ENCODE assay signal across 23 cellular contexts in the genomic region with DNA sequence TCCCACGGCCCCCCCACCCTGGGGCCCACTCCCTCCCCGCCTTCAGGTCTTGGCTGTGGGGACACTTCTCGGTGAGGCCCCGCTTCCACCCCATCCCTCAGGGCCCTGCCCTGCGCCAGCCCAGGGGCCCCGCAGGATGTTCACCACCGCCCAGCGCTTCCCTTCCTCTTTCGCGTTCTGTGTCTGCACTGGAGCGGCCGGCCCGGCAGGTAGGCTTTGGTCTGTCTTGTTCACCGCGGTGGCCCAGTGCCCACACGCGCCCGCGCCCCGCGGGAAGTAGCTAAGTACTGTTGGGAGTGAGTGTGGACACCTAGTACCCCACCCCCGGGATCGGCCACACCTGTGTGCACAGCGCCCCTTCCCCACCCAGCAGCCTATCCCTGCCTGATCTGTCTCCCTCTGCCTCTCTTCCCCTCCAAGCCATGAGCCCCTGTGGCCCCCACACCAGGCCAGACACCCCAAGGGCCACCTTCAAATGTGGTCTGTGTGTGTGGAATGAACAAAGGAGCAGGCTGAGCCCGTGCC.
A peak's percentile ranks its signal among the peaks of the same experiment; 100 is the strongest.
DNase-seq lines count a peak whose midpoint lies in the region; ATAC-seq and TF ChIP-seq lines count a peak whose summit lies in the region.
"Had no signal": no experiment of that assay in that cellular context is flagged by ENCODE, and none has a peak within 500 bp of the region (broad histone marks: within the 10 kb centered on the region; RNA-seq: fewer than 3 reads in every experiment).

No MANE protein-coding gene starts in this region.

- no peak overlapping the region for H3K27ac ChIP-seq in BLaER1
- no peak overlapping the region for H3K27ac ChIP-seq in osteoblast (ENCODE audit: low read depth, low read length)
- no peak overlapping the region for H3K27ac ChIP-seq in adrenal gland
- H3K27ac ChIP-seq: esophagus muscularis mucosa, skin epidermis had no signal

- intact Hi-C loops in adrenal gland (cut with DNase I) = no loop called here

- no peak overlapping the region for H3K9ac ChIP-seq in BLaER1

- TF ChIP-seq CTCF in osteoblast (IDR thresholded peaks at IDR 0.05; ENCODE audit: extremely low read depth, low read depth, low read length) (no peak), adrenal gland (IDR thresholded peaks at IDR 0.05) (no peak)

- ATAC-seq in esophagus mucosa = peak; percentile 53
- no peak for ATAC-seq in HG02678 (IDR thresholded peaks at IDR 0.05; ENCODE audit: unreplicated experiment)
- ATAC-seq: CD8-positive, alpha-beta T cell had no signal

- TF ChIP-seq POLR2A in adrenal gland (IDR thresholded peaks at IDR 0.05) = no peak

- H4K20me1 ChIP-seq in BLaER1 (peaks cover 40% of the 10 kb centered on the region), osteoblast (ENCODE audit: insufficient read depth, low read length) (no peaks in the 10 kb centered on the region)

- H3K27me3 ChIP-seq in BLaER1 (peaks cover 45% of the 10 kb centered on the region), osteoblast (ENCODE audit: insufficient read depth, low read length) (peaks cover 24% of the 10 kb centered on the region), adrenal gland (peaks cover 31% of the 10 kb centered on the region)

- H3K36me3 ChIP-seq in BLaER1 (no peaks in the 10 kb centered on the region), osteoblast (ENCODE audit: insufficient read depth, low read length) (no peaks in the 10 kb centered on the region), adrenal gland (replicated peaks in 1 of 2) (no peaks in the 10 kb centered on the region)
- H3K36me3 ChIP-seq: esophagus muscularis mucosa had no signal

- 51 to 69% (median 63%) methylated on average over 16 to 25 of the region's 25 CpGs for WGBS in adrenal gland, 4 donors

- peak; percentile 29 for DNase-seq in NCI-H69 (lab: John Stamatoyannopoulos, UW)
- peak; percentile 62 for DNase-seq in osteoblast (ENCODE audit: insufficient read length, low spot score, missing footprints)
- no peak for DNase-seq in adrenal gland
- no peak for DNase-seq in NCI-H1436 (lab: John Stamatoyannopoulos, UW)
- DNase-seq: activated CD4-positive, alpha-beta memory T cell treated with anti-CD3 and anti-CD28 coated beads for 36 hours; activated CD4-positive, CD25-positive, alpha-beta regulatory T cell treated with anti-CD3 and anti-CD28 coated beads, Interleukin-2, amount 50 U/mL, for 72 hours; activated naive CD4-positive, alpha-beta T cell treated with Interleukin-2 at 50 U/mL for 16 hours; AML-193; CD8-positive, alpha-beta T cell; foreskin fibroblast; MM.1S; naive B cell; NCI-H1417; NCI-H2081; NCI-H226; NCI-H526 treated with DMSO at 0.1 percent for 48 hours; nucleus accumbens; stimulated activated naive CD4-positive, alpha-beta T cell had no signal

- H3K79me2 ChIP-seq in osteoblast (ENCODE audit: insufficient read depth, low read length) = no peaks in the 10 kb centered on the region

- H3K4me2 ChIP-seq in BLaER1 = peak overlapping the region; percentile 73
- H3K4me2 ChIP-seq in osteoblast (ENCODE audit: insufficient read depth, low read length) = no peak overlapping the region

- H3K9me3 ChIP-seq in BLaER1 (no peaks in the 10 kb centered on the region), osteoblast (ENCODE audit: low read depth, low read length) (no peaks in the 10 kb centered on the region), adrenal gland (replicated peaks in 1 of 3) (no peaks in the 10 kb centered on the region)
- H3K9me3 ChIP-seq: esophagus muscularis mucosa had no signal

- peaks cover 42% of the 10 kb centered on the region for H3K4me1 ChIP-seq in BLaER1
- H3K4me1 ChIP-seq in osteoblast (ENCODE audit: insufficient read depth, low read length) = no peaks in the 10 kb centered on the region
- H3K4me1 ChIP-seq in adrenal gland (replicated peaks in 1 of 2) = no peaks in the 10 kb centered on the region

- no peak overlapping the region for H3K4me3 ChIP-seq in BLaER1
- no peak overlapping the region for H3K4me3 ChIP-seq in osteoblast (ENCODE audit: insufficient read depth, low read length)
- H3K4me3 ChIP-seq in adrenal gland = no peak overlapping the region
- H3K4me3 ChIP-seq: esophagus muscularis mucosa, skin epidermis had no signal

- no peak overlapping the region for H2AFZ ChIP-seq in osteoblast (ENCODE audit: low read length)

Comparison
In these comparisons a context has a peak if more than half of its experiments do, and no peak if none do; other contexts are left out.
1. DNase-seq: peak in NCI-H69 (single experiment) and osteoblast (single experiment); none in adrenal gland (0 of 7) and NCI-H1436 (single experiment).